Comparison of ENCODE assay signal across 12 cellular contexts in genomic region chr2:109466674-109467575, GRCh38.
A peak's percentile ranks its signal among the peaks of the same experiment; 100 is the strongest.
DNase-seq lines count a peak whose midpoint lies in the region; ATAC-seq and TF ChIP-seq lines count a peak whose summit lies in the region.
"Had no signal": no experiment of that assay in that cellular context is flagged by ENCODE, and none has a peak within 500 bp of the region (broad histone marks: within the 10 kb centered on the region; RNA-seq: fewer than 3 reads in every experiment).

No MANE protein-coding gene starts in this region.

- no peak for TF ChIP-seq CTCF in SK-N-SH (IDR thresholded peaks at IDR 0.05)
- TF ChIP-seq CTCF in progenitor cell of endocrine pancreas (IDR thresholded peaks at IDR 0.05; ENCODE audit: unreplicated experiment), result no peak

- no peaks in the 10 kb centered on the region for H3K27me3 ChIP-seq in SK-N-SH (ENCODE audit: insufficient read depth)
- H3K27me3 ChIP-seq: right lobe of liver had no signal

- no peaks in the 10 kb centered on the region for H3K9me3 ChIP-seq in SK-N-SH
- H3K9me3 ChIP-seq: right lobe of liver had no signal

- peaks cover 11% of the 10 kb centered on the region for H3F3A ChIP-seq in SK-N-SH (replicated peaks; ENCODE audit: insufficient read depth)

- peak overlapping the region; percentile 22 for H3K27ac Mint-ChIP-seq in progenitor cell of endocrine pancreas
- H3K27ac Mint-ChIP-seq: activated T-cell treated with anti-CD3 and anti-CD28 coated beads, Interleukin-2, amount 50 U/mL, for 24 hours had no signal

- H3K9me3 Mint-ChIP-seq in progenitor cell of endocrine pancreas (ENCODE audit: low read depth), result no peaks in the 10 kb centered on the region
- H3K9me3 Mint-ChIP-seq: activated T-cell treated with anti-CD3 and anti-CD28 coated beads, Interleukin-2, amount 50 U/mL, for 24 hours had no signal

- WGBS in SK-N-SH (ENCODE audit: low lambda C conversion rate), result 50% methylated on average over 8 of the region's 8 CpGs

- H3K27me3 Mint-ChIP-seq in progenitor cell of endocrine pancreas, result peaks cover 3% of the 10 kb centered on the region
- H3K27me3 Mint-ChIP-seq: activated T-cell treated with anti-CD3 and anti-CD28 coated beads, Interleukin-2, amount 50 U/mL, for 24 hours had no signal

- H4K20me1 ChIP-seq in SK-N-SH (ENCODE audit: insufficient read depth), result no peaks in the 10 kb centered on the region

- H3K4me3 Mint-ChIP-seq in progenitor cell of endocrine pancreas (ENCODE audit: low read depth), result no peak overlapping the region
- H3K4me3 Mint-ChIP-seq: activated T-cell treated with anti-CD3 and anti-CD28 coated beads, Interleukin-2, amount 50 U/mL, for 24 hours had no signal

- no peaks in the 10 kb centered on the region for H3K36me3 Mint-ChIP-seq in progenitor cell of endocrine pancreas (ENCODE audit: insufficient read depth)

- no peak overlapping the region; the same call in 1 of the 2 replicates for H2AFZ ChIP-seq in SK-N-SH (ENCODE audit: low read depth)

- POLR2A ChIA-PET in SK-N-SH (lab: Yijun Ruan, JAX), result no interaction called here

- peak; percentile 81 for DNase-seq in Daoy (ENCODE audit: low read depth)
- no peak for DNase-seq in SK-N-SH
- DNase-seq in glomerular visceral epithelial cell (ENCODE audit: extremely low spot score), result peak; percentile 75
- DNase-seq in progenitor cell of endocrine pancreas (ENCODE audit: low spot score, unreplicated experiment), result no peak
- DNase-seq in NCI-H526 (lab: John Stamatoyannopoulos, UW), result no peak
- no peak for DNase-seq in HUDEP-2 (lab: John Stamatoyannopoulos, UW; ENCODE audit: unreplicated experiment in 76 of 76)
- DNase-seq: activated T-cell treated with anti-CD3 and anti-CD28 coated beads, Interleukin-2, amount 50 U/mL, for 24 hours; DMS53; NCI-H69 had no signal

- H3K4me1 Mint-ChIP-seq in progenitor cell of endocrine pancreas (ENCODE audit: low read depth), result no peaks in the 10 kb centered on the region

- peak overlapping the region; percentile 56; the same call in 1 of the 2 replicates for H3K9ac ChIP-seq in SK-N-SH

- no peaks in the 10 kb centered on the region for H3K9me2 ChIP-seq in SK-N-SH

- H3K4me3 ChIP-seq in SK-N-SH (ENCODE audit: low read depth in 2 of 2, low read length in 1 of 2), result 0 out of 4 replicates have a peak overlapping the region, but pooled peaks of 1 of the 2 experiments have one; percentile 24
- H3K4me3 ChIP-seq: right lobe of liver had no signal

- TF ChIP-seq EP300 in SK-N-SH (IDR thresholded peaks at IDR 0.05; ENCODE audit: borderline replicate concordance in 1 of 2, low read depth in 1 of 2, low read length in 1 of 2), result peak in 1 of 2 experiments; percentile 68; a peak in 2 of 4 replicates

- H3K36me3 ChIP-seq in SK-N-SH (replicated peaks in 1 of 2; ENCODE audit: control insufficient read depth in 1 of 2, insufficient read depth in 2 of 2, low read length in 1 of 2), result peaks cover 0 to 4% of the 10 kb centered on the region in 2 experiments
- H3K36me3 ChIP-seq: right lobe of liver had no signal

- no peak for ATAC-seq in GM21447 (IDR thresholded peaks at IDR 0.05; ENCODE audit: unreplicated experiment)
- no peak for ATAC-seq in HG02623 (IDR thresholded peaks at IDR 0.05; ENCODE audit: unreplicated experiment)
- ATAC-seq: right lobe of liver had no signal

- TF ChIP-seq RAD21 in SK-N-SH (IDR thresholded peaks at IDR 0.05; ENCODE audit: low read length), result no peak

- H3K27ac ChIP-seq in SK-N-SH (ENCODE audit: low read depth in 2 of 2, low read length in 1 of 2), result peak overlapping the region; percentile 61 to 67; a peak in 3 of 4 replicates
- H3K27ac ChIP-seq: right lobe of liver had no signal

- 0 out of 2 replicates have a peak, but pooled peaks cover 5% of the 10 kb centered on the region for H3K79me2 ChIP-seq in SK-N-SH (ENCODE audit: insufficient read depth)

- CTCF ChIA-PET in SK-N-SH (lab: Yijun Ruan, JAX), result interaction anchor here (1.2 kb wide), 1 partner anchor 18 kb away, joined by 3 read pairs; no protein-coding TSS in a partner anchor

- peak overlapping the region; percentile 80 for H3K4me2 ChIP-seq in SK-N-SH

- peaks cover 23 to 28% of the 10 kb centered on the region in 2 experiments; a peak in 3 of 4 replicates for H3K4me1 ChIP-seq in SK-N-SH (ENCODE audit: control insufficient read depth in 1 of 2, insufficient read depth in 2 of 2, low read depth in 1 of 2, low read length in 1 of 2)
- H3K4me1 ChIP-seq: right lobe of liver had no signal

TF ChIP-seq in SK-N-SH, 30 proteins besides CTCF, POLR2A, EP300 and RAD21:
- TF ChIP-seq YY1 (IDR thresholded peaks at IDR 0.05; ENCODE audit: low read depth) (no peak), MEF2A (IDR thresholded peaks at IDR 0.05; ENCODE audit: borderline replicate concordance, low read depth) (no peak), NFIC (IDR thresholded peaks at IDR 0.05; ENCODE audit: borderline replicate concordance) (no peak), USF1 (IDR thresholded peaks at IDR 0.05; ENCODE audit: borderline replicate concordance, low read depth) (no peak), TCF12 (IDR thresholded peaks at IDR 0.05) (peak; percentile 77), SIN3A (IDR thresholded peaks at IDR 0.05; ENCODE audit: borderline replicate concordance, low read depth, low read length) (no peak), IRF3 (IDR thresholded peaks at IDR 0.05; ENCODE audit: low read depth, low read length) (no peak), USF2 (IDR thresholded peaks at IDR 0.05; ENCODE audit: borderline replicate concordance, low read depth, low read length) (no peak), EZH2phosphoT487 (IDR thresholded peaks at IDR 0.05; ENCODE audit: borderline replicate concordance, low read depth) (no peak), GATA2 (CRISPR knock-in tag; IDR thresholded peaks at IDR 0.05) (no peak), JUND (IDR thresholded peaks at IDR 0.05) (peak; percentile 51; the same call in 1 of the 2 replicates), MAX (IDR thresholded peaks at IDR 0.05; ENCODE audit: low read depth) (peak; percentile 44; the same call in 1 of the 2 replicates), MXI1 (IDR thresholded peaks at IDR 0.05; ENCODE audit: low read depth, low read length) (no peak), FOSL2 (IDR thresholded peaks at IDR 0.05; ENCODE audit: borderline replicate concordance, low read depth) (peak; percentile 34), SMC3 (IDR thresholded peaks at IDR 0.05; ENCODE audit: low read depth, low read length) (no peak), RFX5 (IDR thresholded peaks at IDR 0.05; ENCODE audit: low read length) (no peak), PBX3 (IDR thresholded peaks at IDR 0.05) (peak; percentile 85), GABPA (IDR thresholded peaks at IDR 0.05; ENCODE audit: low read depth) (no peak)
TF ChIP-seq in SK-N-SH: peak in this region for 5.

Comparison
In these comparisons a context has a peak if more than half of its experiments do, and no peak if none do; other contexts are left out.
1. DNase-seq: peak in Daoy (single experiment) and glomerular visceral epithelial cell (single experiment); none in SK-N-SH (single experiment), progenitor cell of endocrine pancreas (single experiment), NCI-H526 (0 of 2) and HUDEP-2 (0 of 76).